ENCODE assay signal across 11 cellular contexts in the genomic region with DNA sequence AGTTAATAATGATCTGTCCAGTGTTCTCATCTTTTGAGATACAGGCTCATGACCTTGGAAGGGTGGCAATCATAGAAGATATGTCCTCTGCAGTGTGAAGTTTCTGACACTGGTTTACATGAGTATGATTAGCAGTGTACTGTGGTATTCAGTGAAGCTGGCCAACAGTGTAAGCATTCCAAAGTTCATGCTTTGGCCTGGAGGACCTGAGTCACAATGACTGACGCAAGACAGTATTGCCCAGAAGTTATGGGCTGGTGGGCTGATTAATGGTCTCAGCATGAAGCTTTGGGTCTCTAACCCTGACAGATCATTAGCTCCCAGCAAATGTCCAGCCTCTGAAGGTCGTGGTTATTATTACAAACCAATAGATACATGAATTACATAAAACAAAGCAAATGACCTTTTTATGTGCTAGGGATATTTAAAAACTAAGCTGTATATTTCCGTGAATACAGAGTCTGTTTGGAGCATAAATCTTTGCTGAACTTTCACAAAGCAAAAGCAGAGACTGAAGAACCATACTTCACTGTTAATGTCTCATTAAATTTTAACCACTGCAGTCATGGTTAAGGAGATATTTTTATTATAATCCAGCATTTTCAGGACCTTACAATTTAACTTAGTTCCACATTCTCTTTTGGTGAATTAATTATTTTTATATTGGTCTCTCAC. TPM values are rescaled to one million over a fixed set of nuclear protein-coding genes. Genes with fewer than 3 reads are reported as not detected.
DNase-seq lines count a peak whose midpoint lies in the region; ATAC-seq and TF ChIP-seq lines count a peak whose summit lies in the region.
"Had no signal": no experiment of that assay in that cellular context is flagged by ENCODE, and none has a peak within 500 bp of the region (broad histone marks: within the 10 kb centered on the region; RNA-seq: fewer than 3 reads in every experiment).

No MANE protein-coding gene starts in this region.

- H3K36me3 ChIP-seq in colonic mucosa (no peaks in the 10 kb centered on the region), liver (ENCODE audit: control insufficient read depth in 4 of 4, insufficient read depth in 3 of 4, low read depth in 1 of 4, low read length in 3 of 4) (no peaks in the 10 kb centered on the region), uterus (no peaks in the 10 kb centered on the region)

- H3K4me3 ChIP-seq in colonic mucosa, result no peak overlapping the region
- no peak overlapping the region for H3K4me3 ChIP-seq in liver (ENCODE audit: low read depth in 1 of 3, low read length in 3 of 3)
- H3K4me3 ChIP-seq in uterus, result no peak overlapping the region

- TF ChIP-seq RAD21 in liver (IDR thresholded peaks at IDR 0.05), result peak; percentile 25 to 51

- H3K9ac ChIP-seq in colonic mucosa (ENCODE audit: low read depth in 2 of 2, low read length in 2 of 2), result no peak overlapping the region
- peak overlapping the region in 1 of 2 donors; percentile 49 for H3K9ac ChIP-seq in liver (ENCODE audit: low read depth in 1 of 2, low read length in 2 of 2)

- DNase-seq in DMS53 (lab: John Stamatoyannopoulos, UW) (peak; percentile 47), DMS53 treated with DMSO at 0.1 percent for 48 hours (lab: John Stamatoyannopoulos, UW; ENCODE audit: unreplicated experiment) (no peak), colonic mucosa (no peak), uterus (peak; percentile 34 to 40), posterior vena cava (ENCODE audit: low spot score) (no peak)
- DNase-seq in stimulated activated CD4-positive, alpha-beta T cell treated with anti-CD3 and anti-CD28 coated beads, Interleukin-1b, Interleukin-23, amount 100 ng/mL, for 48 hours, result no peak
- DNase-seq: immature natural killer cell, NCI-H2029 had no signal

- H3K4me1 ChIP-seq in colonic mucosa (no peaks in the 10 kb centered on the region), liver (ENCODE audit: control insufficient read depth in 4 of 4, insufficient read depth in 4 of 4, low read length in 3 of 4) (peaks cover 0 to 20% (median 6%) of the 10 kb centered on the region in 4 donors), uterus (no peaks in the 10 kb centered on the region)

- TF ChIP-seq CTCF in colonic mucosa (IDR thresholded peaks at IDR 0.05), result no peak
- TF ChIP-seq CTCF in liver (IDR thresholded peaks at IDR 0.05; ENCODE audit: low read depth, low read length, missing input control), result no peak
- no peak for TF ChIP-seq CTCF in uterus (IDR thresholded peaks at IDR 0.05)

- WGBS in liver, result 26% methylated on average over 3 of the region's 3 CpGs

- H3K27me3 ChIP-seq in colonic mucosa (no peaks in the 10 kb centered on the region), liver (ENCODE audit: control insufficient read depth in 4 of 4, insufficient read depth in 4 of 4, low read length in 3 of 4) (no peaks in the 10 kb centered on the region), uterus (no peaks in the 10 kb centered on the region)

- intact Hi-C loops in colonic mucosa (cut with DNase I), result no loop called here
- intact Hi-C loops in uterus (cut with DNase I; ENCODE audit: low total_unique reads), result no loop called here
- intact Hi-C loops in posterior vena cava (cut with DNase I), result no loop called here

- peak overlapping the region; percentile 15 for H3K27ac ChIP-seq in colonic mucosa
- peak overlapping the region; percentile 87 for H3K27ac ChIP-seq in liver (ENCODE audit: low read depth in 1 of 2, low read length in 2 of 2)
- H3K27ac ChIP-seq in uterus, result peak overlapping the region; percentile 34 to 69
- H3K27ac ChIP-seq: 22Rv1 had no signal

- no peak for ATAC-seq in GM18519 (IDR thresholded peaks at IDR 0.05; ENCODE audit: low FRiP score, unreplicated experiment)

- TF ChIP-seq POLR2A in uterus (IDR thresholded peaks at IDR 0.05), result no peak

- H3K9me3 ChIP-seq in colonic mucosa (no peaks in the 10 kb centered on the region), liver (ENCODE audit: control insufficient read depth in 4 of 4, low read length in 3 of 4) (no peaks in the 10 kb centered on the region), uterus (no peaks in the 10 kb centered on the region)

TF ChIP-seq in liver, 16 proteins besides CTCF, POLR2A, EP300 and RAD21:
- TF ChIP-seq JUND (IDR thresholded peaks at IDR 0.05), result peak; percentile 99 to 100
- TF ChIP-seq, protein P1, sequence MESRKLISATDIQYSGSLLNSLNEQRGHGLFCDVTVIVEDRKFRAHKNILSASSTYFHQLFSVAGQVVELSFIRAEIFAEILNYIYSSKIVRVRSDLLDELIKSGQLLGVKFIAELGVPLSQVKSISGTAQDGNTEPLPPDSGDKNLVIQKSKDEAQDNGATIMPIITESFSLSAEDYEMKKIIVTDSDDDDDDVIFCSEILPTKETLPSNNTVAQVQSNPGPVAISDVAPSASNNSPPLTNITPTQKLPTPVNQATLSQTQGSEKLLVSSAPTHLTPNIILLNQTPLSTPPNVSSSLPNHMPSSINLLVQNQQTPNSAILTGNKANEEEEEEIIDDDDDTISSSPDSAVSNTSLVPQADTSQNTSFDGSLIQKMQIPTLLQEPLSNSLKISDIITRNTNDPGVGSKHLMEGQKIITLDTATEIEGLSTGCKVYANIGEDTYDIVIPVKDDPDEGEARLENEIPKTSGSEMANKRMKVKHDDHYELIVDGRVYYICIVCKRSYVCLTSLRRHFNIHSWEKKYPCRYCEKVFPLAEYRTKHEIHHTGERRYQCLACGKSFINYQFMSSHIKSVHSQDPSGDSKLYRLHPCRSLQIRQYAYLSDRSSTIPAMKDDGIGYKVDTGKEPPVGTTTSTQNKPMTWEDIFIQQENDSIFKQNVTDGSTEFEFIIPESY (IDR thresholded peaks at IDR 0.05), result peak; percentile 41
- peak; percentile 98 for TF ChIP-seq SP1 (IDR thresholded peaks at IDR 0.05)
- TF ChIP-seq HNF4A (conservative IDR thresholded peaks at IDR 0.05), result peak; percentile 97 to 98
- TF ChIP-seq TAF1 (conservative IDR thresholded peaks at IDR 0.05), result no peak
- TF ChIP-seq, protein P2, sequence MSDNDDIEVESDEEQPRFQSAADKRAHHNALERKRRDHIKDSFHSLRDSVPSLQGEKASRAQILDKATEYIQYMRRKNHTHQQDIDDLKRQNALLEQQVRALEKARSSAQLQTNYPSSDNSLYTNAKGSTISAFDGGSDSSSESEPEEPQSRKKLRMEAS (IDR thresholded peaks at IDR 0.05), result no peak
- TF ChIP-seq NR2F2 (IDR thresholded peaks at IDR 0.05), result peak; percentile 65
- peak; percentile 26 for TF ChIP-seq FOXA1 (IDR thresholded peaks at IDR 0.05)
- TF ChIP-seq, protein P3, sequence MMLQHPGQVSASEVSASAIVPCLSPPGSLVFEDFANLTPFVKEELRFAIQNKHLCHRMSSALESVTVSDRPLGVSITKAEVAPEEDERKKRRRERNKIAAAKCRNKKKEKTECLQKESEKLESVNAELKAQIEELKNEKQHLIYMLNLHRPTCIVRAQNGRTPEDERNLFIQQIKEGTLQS (IDR thresholded peaks at IDR 0.05), result peak; percentile 98
- TF ChIP-seq GABPA (IDR thresholded peaks at IDR 0.05 in 1 of 2, conservative IDR thresholded peaks at IDR 0.05 in 1 of 2), result no peak
- peak; percentile 75 to 80 for TF ChIP-seq RXRA (IDR thresholded peaks at IDR 0.05)
- TF ChIP-seq, protein P4, sequence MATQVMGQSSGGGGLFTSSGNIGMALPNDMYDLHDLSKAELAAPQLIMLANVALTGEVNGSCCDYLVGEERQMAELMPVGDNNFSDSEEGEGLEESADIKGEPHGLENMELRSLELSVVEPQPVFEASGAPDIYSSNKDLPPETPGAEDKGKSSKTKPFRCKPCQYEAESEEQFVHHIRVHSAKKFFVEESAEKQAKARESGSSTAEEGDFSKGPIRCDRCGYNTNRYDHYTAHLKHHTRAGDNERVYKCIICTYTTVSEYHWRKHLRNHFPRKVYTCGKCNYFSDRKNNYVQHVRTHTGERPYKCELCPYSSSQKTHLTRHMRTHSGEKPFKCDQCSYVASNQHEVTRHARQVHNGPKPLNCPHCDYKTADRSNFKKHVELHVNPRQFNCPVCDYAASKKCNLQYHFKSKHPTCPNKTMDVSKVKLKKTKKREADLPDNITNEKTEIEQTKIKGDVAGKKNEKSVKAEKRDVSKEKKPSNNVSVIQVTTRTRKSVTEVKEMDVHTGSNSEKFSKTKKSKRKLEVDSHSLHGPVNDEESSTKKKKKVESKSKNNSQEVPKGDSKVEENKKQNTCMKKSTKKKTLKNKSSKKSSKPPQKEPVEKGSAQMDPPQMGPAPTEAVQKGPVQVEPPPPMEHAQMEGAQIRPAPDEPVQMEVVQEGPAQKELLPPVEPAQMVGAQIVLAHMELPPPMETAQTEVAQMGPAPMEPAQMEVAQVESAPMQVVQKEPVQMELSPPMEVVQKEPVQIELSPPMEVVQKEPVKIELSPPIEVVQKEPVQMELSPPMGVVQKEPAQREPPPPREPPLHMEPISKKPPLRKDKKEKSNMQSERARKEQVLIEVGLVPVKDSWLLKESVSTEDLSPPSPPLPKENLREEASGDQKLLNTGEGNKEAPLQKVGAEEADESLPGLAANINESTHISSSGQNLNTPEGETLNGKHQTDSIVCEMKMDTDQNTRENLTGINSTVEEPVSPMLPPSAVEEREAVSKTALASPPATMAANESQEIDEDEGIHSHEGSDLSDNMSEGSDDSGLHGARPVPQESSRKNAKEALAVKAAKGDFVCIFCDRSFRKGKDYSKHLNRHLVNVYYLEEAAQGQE (IDR thresholded peaks at IDR 0.05), result peak; percentile 87
- peak; percentile 61 for TF ChIP-seq FOXA2 (IDR thresholded peaks at IDR 0.05)
- peak; percentile 92 for TF ChIP-seq HNF4G (IDR thresholded peaks at IDR 0.05)
- peak; percentile 63 to 92 for TF ChIP-seq EGR1 (IDR thresholded peaks at IDR 0.05; ENCODE audit: low read depth in 2 of 2)
- TF ChIP-seq YY1 (IDR thresholded peaks at IDR 0.05), result peak; percentile 76

RNA-seq across cellular contexts. Expression of a gene that starts 28.3 kb away (rescaled TPM):
- 10 to 100 TPM; 31.3 to 40.3 TPM for total RNA-seq in colonic mucosa
- 10 to 100 TPM; 38.2 to 55.1 TPM for total RNA-seq in liver
- polyA plus RNA-seq in liver, result 10 to 100 TPM; 14.9 to 26.3 TPM
- 100 to 1,000 TPM in 3 of 4 donors, 10 to 100 TPM in 1; 83.4 to 247 (median 146) TPM for total RNA-seq in uterus
- 10 to 100 TPM; 49.4 to 57.8 TPM for total RNA-seq in posterior vena cava

Comparison
In these comparisons a context has a peak if more than half of its experiments do, and no peak if none do; other contexts are left out.
1. DNase-seq: peak in DMS53 (single experiment) and uterus (2 of 2); none in DMS53 treated with DMSO at 0.1 percent for 48 hours (single experiment), colonic mucosa (single experiment), stimulated activated CD4-positive, alpha-beta T cell treated with anti-CD3 and anti-CD28 coated beads, Interleukin-1b, Interleukin-23, amount 100 ng/mL, for 48 hours (single experiment) and posterior vena cava (single experiment).
2. H3K27ac ChIP-seq: peak in every context shown above with its lines; median percentile 87 in liver; 52 in uterus; 15 in colonic mucosa.